8 cellular contexts compared by ENCODE assay signal in the genomic region with DNA sequence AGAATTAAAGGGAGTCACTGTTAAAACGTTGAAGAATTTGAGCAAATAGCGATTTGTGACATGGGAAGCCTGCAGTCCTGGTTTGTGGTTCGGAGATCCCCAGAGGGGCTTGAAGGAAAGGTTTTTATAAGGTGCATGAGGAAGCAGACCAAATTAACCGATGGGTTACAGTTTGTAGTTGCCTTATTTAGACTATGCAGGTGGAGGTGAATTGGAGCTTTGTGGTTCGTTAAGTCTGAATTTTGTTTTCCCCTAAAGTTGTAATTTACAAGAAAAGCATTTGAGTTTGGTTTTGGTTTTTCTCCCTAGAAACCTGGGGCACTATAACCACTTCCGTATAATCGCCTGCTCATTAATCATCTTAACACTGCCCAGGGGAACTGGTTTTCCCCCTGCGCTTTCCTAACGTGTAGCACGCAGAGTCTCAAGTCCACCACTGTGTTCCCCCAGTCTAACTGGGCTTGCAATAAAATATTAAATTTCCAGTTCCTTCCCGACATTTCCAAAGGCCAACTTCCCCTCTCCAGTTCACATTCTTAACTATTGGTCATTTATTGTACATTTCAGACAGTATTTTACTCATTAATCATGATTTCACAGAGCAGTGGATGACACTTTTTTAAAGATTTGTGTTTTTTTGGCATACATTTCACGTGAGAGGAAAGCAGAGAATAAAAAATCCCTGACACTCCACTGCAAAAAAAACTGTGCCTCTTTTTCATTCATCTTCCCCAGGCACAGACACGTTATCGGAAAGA. TPM values are rescaled to one million over a fixed set of nuclear protein-coding genes. Genes with fewer than 3 reads are reported as not detected.
DNase-seq lines count a peak whose midpoint lies in the region; ATAC-seq and TF ChIP-seq lines count a peak whose summit lies in the region.

No MANE protein-coding gene starts in this region.

- H3K36me3 ChIP-seq in thyroid gland: no peaks in the 10 kb centered on the region

- POLR2A ChIA-PET in RWPE1 (lab: Yijun Ruan, JAX; ENCODE audit: low non-redundant PET): no interaction called here

- peaks cover 20 to 45% of the 10 kb centered on the region in 2 donors for H3K4me1 ChIP-seq in thyroid gland

- WGBS in lower leg skin, 2 donors: 1% methylated on average over 14 of the region's 14 CpGs
- WGBS in thyroid gland, 2 donors: 8 to 12% methylated on average over 14 of the region's 14 CpGs

- peak; percentile 60 for DNase-seq in COLO829 (ENCODE audit: low spot score)
- DNase-seq in RWPE1 (ENCODE audit: low spot score): peak; percentile 72
- peak; percentile 23 for DNase-seq in central memory CD4-positive, alpha-beta T cell
- DNase-seq in lower leg skin (ENCODE audit: low spot score in 2 of 2): no peak
- no peak for DNase-seq in thyroid gland
- DNase-seq in occipital lobe (lab: John Stamatoyannopoulos, UW): no peak

- no peaks in the 10 kb centered on the region for H3K9me3 ChIP-seq in thyroid gland

- H3K4me3 ChIP-seq in lower leg skin (ENCODE audit: low read depth, poor library complexity, severe bottlenecking) (peak overlapping the region; percentile 99), thyroid gland (replicated peaks in 1 of 3) (peak overlapping the region; percentile 75 to 97 (median 85))

- CTCF ChIA-PET in RWPE1 (lab: Yijun Ruan, JAX): no interaction called here

- TF ChIP-seq POLR2A in lower leg skin (IDR thresholded peaks at IDR 0.05) (no peak), thyroid gland (IDR thresholded peaks at IDR 0.05) (no peak)

- TF ChIP-seq CTCF in RWPE1 (conservative IDR thresholded peaks at IDR 0.05; ENCODE audit: low read depth) (no peak), lower leg skin (IDR thresholded peaks at IDR 0.05) (no peak), thyroid gland (IDR thresholded peaks at IDR 0.05) (no peak)

- ATAC-seq in GM18907 (IDR thresholded peaks at IDR 0.05; ENCODE audit: unreplicated experiment): peak; percentile 46
- ATAC-seq in HG03432 (IDR thresholded peaks at IDR 0.05; ENCODE audit: unreplicated experiment): peak; percentile 45

- no peaks in the 10 kb centered on the region for H3K27me3 ChIP-seq in thyroid gland

- intact Hi-C loops in lower leg skin (cut with DNase I; ENCODE audit: low total_unique reads) (loop anchor here (5.0 kb wide), 1 partner anchor 892 kb away; no protein-coding TSS in a partner anchor), thyroid gland (cut with DNase I) (loop anchor here (10.0 kb wide), 1 partner anchor 170 kb away; no protein-coding TSS in a partner anchor)

- peak overlapping the region; percentile 84 for H3K27ac ChIP-seq in RWPE1
- H3K27ac ChIP-seq in thyroid gland: peak overlapping the region; percentile 78 to 91 (median 83)

RNA-seq across cellular contexts. Expression of a gene that starts 0.9 kb away (rescaled TPM):
- total RNA-seq in lower leg skin: 10 to 100 TPM in 2 of 4 donors, 1 to 10 TPM in 2; 7.8 to 12.2 (median 10.7) TPM
- 10 to 100 TPM; 13.1 to 25.9 (median 16.2) TPM for total RNA-seq in thyroid gland
- 12.5 TPM for total RNA-seq in occipital lobe

Comparison
In these comparisons a context has a peak if more than half of its experiments do, and no peak if none do; other contexts are left out.
1. DNase-seq: peak in COLO829 (single experiment), RWPE1 (single experiment) and central memory CD4-positive, alpha-beta T cell (single experiment); none in lower leg skin (0 of 2), thyroid gland (0 of 2) and occipital lobe (single experiment).